In genomic region chr4:138870739-138871633, GRCh38 we compare ENCODE assay signal across 8 cellular contexts.
DNase-seq lines count a peak whose midpoint lies in the region; ATAC-seq and TF ChIP-seq lines count a peak whose summit lies in the region.

No MANE protein-coding gene starts in this region.

- H3K27me3 ChIP-seq in AG04450 (ENCODE audit: control insufficient read depth, insufficient read depth, low read length), result no peaks in the 10 kb centered on the region

- POLR2A ChIA-PET in AG04450 (lab: Yijun Ruan, JAX), result interaction anchor here (1.0 kb wide), 1 partner anchor 183 kb away, joined by 5 read pairs; no protein-coding TSS in a partner anchor

- CTCF ChIA-PET in AG04450 (lab: Charles Lee), result interaction anchor here (0.5 to 2.5 kb wide), 66 partner anchors 8 to 1746 kb away, joined by 3 to 66 read pairs (median 4); no protein-coding TSS in a partner anchor

- no peaks in the 10 kb centered on the region for H3K9me3 ChIP-seq in AG04450 (ENCODE audit: control insufficient read depth, insufficient read depth, low read length)

- TF ChIP-seq CTCF in AG04450 (IDR thresholded peaks at IDR 0.05; ENCODE audit: low read depth, low read length), result peak; percentile 83

- no peak overlapping the region for H3K27ac ChIP-seq in AG04450 (ENCODE audit: low read depth, low read length)
- H3K27ac ChIP-seq in caudate nucleus (ENCODE audit: low read depth, low read length), result no peak overlapping the region

- no peak overlapping the region for H3K4me3 ChIP-seq in AG04450 (ENCODE audit: low read depth, low read length)

- peak; percentile 82 for ATAC-seq in GM18511 (IDR thresholded peaks at IDR 0.05; ENCODE audit: unreplicated experiment)
- peak; percentile 83 for ATAC-seq in HG03064 (IDR thresholded peaks at IDR 0.05; ENCODE audit: low read depth, unreplicated experiment)

- peak; percentile 55 for DNase-seq in AG04450 (ENCODE audit: low read depth, low spot score)
- DNase-seq in NCI-H2107 treated with DMSO at 0.1 percent for 48 hours (lab: John Stamatoyannopoulos, UW; ENCODE audit: unreplicated experiment), result peak; percentile 50
- DNase-seq in UCSD-AML1 (lab: John Stamatoyannopoulos, UW; ENCODE audit: unreplicated experiment), result peak; percentile 24
- peak in 54 of 61 donors; percentile 0 to 87 (median 48) for DNase-seq in caudate nucleus (lab: John Stamatoyannopoulos, UW)
- DNase-seq in kidney glomerular epithelial cell (lab: John Stamatoyannopoulos, UW), result peak; percentile 78
- peak; percentile 7 for DNase-seq in stimulated activated CD4-positive, alpha-beta T cell treated with anti-CD3 and anti-CD28 coated beads, Interleukin-2, amount 100 ng/mL, for 4 hours (ENCODE audit: low read depth)

Comparison
In these comparisons a context has a peak if more than half of its experiments do, and no peak if none do; other contexts are left out.
1. DNase-seq: peak in every context shown above with its lines; median percentile 78 in kidney glomerular epithelial cell; 55 in AG04450; 50 in NCI-H2107 treated with DMSO at 0.1 percent for 48 hours; 48 in caudate nucleus; 24 in UCSD-AML1; 7 in stimulated activated CD4-positive, alpha-beta T cell treated with anti-CD3 and anti-CD28 coated beads, Interleukin-2, amount 100 ng/mL, for 4 hours.